Comparison of ENCODE assay signal across 16 cellular contexts in the genomic region with DNA sequence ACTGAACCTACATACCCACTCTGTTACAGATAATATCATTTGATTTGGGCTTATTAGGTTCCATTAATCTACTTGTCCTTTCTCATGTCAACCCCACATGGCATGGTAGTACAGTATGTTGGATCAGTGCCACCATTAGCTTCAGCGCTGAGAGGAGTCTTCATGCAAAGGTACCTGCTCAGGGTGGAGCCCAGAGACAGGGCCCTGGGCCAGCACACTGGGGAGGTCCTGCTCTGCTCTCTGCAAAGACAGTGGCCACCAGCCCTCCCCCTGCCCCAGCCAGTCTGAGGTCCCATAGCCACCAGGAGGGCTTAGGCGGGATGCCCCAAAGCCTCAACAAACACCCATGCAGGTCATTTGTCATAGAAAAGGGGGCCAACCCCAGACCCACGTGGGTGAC.
"Had no signal": no experiment of that assay in that cellular context is flagged by ENCODE, and none has a peak within 500 bp of the region (broad histone marks: within the 10 kb centered on the region; RNA-seq: fewer than 3 reads in every experiment).

No MANE protein-coding gene starts in this region.

- H3K36me3 ChIP-seq: adrenal gland, neutrophil, right atrium auricular region, tibial artery, vagina had no signal

- H3K4me3 ChIP-seq: adrenal gland, lung, mucosa of descending colon, right atrium auricular region, tibial artery, vagina had no signal

- H3K27me3 Mint-ChIP-seq: activated CD4-positive, alpha-beta memory T cell treated with anti-CD3 and anti-CD28 coated beads for 36 hours; naive thymus-derived CD8-positive, alpha-beta T cell had no signal

- H3K4me3 Mint-ChIP-seq: activated CD4-positive, alpha-beta memory T cell treated with anti-CD3 and anti-CD28 coated beads for 36 hours; naive thymus-derived CD8-positive, alpha-beta T cell had no signal

- DNase-seq: activated CD4-positive, alpha-beta memory T cell treated with anti-CD3 and anti-CD28 coated beads for 36 hours; activated naive CD4-positive, alpha-beta T cell; activated T-cell treated with anti-CD3 and anti-CD28 coated beads, Interleukin-2, amount 50 U/mL, for 72 hours; central memory CD4-positive, alpha-beta T cell; dermis blood vessel endothelial cell; erythroblast; left colon; mucosa of descending colon; naive thymus-derived CD8-positive, alpha-beta T cell; small intestine had no signal

- H3K36me3 Mint-ChIP-seq: activated CD4-positive, alpha-beta memory T cell treated with anti-CD3 and anti-CD28 coated beads for 36 hours; naive thymus-derived CD8-positive, alpha-beta T cell had no signal

- H3K27ac ChIP-seq: adrenal gland, neutrophil, right atrium auricular region, vagina had no signal

- H3K27me3 ChIP-seq: adrenal gland, right atrium auricular region, tibial artery, vagina had no signal

- H3K9me3 Mint-ChIP-seq: activated CD4-positive, alpha-beta memory T cell treated with anti-CD3 and anti-CD28 coated beads for 36 hours; activated T-cell treated with anti-CD3 and anti-CD28 coated beads, Interleukin-2, amount 50 U/mL, for 72 hours; naive thymus-derived CD8-positive, alpha-beta T cell had no signal

- H3K9me3 ChIP-seq: adrenal gland, neutrophil, right atrium auricular region, tibial artery, vagina had no signal

- ATAC-seq: activated T-cell treated with anti-CD3 and anti-CD28 coated beads, Interleukin-2, amount 50 U/mL, for 72 hours; left colon; mucosa of descending colon; naive thymus-derived CD8-positive, alpha-beta T cell had no signal

- H3K27ac Mint-ChIP-seq: activated CD4-positive, alpha-beta memory T cell treated with anti-CD3 and anti-CD28 coated beads for 36 hours had no signal
